Comparison of ENCODE assay signal across 8 cellular contexts in genomic region chr14:91177073-91177796, GRCh38.
DNase-seq lines count a peak whose midpoint lies in the region; ATAC-seq and TF ChIP-seq lines count a peak whose summit lies in the region.

No MANE protein-coding gene starts in this region.

- no peak overlapping the region for H3K4me3 ChIP-seq in dorsolateral prefrontal cortex

- no peaks in the 10 kb centered on the region for H3K27me3 ChIP-seq in dorsolateral prefrontal cortex

- TF ChIP-seq CTCF in dorsolateral prefrontal cortex (IDR thresholded peaks at IDR 0.05 in 54 of 56, conservative IDR thresholded peaks at IDR 0.05 in 2 of 56; ENCODE audit: low read depth in 1 of 56, partially characterized antibody in 56 of 56): peak in 55 of 56 donors; percentile 36 to 80 (median 68)

- DNase-seq in DMS114 treated with DMSO at 0.1 percent for 48 hours (lab: John Stamatoyannopoulos, UW; ENCODE audit: unreplicated experiment) (peak; percentile 53), NCI-H748 treated with DMSO at 0.1 percent for 48 hours (lab: John Stamatoyannopoulos, UW) (peak; percentile 87), dorsolateral prefrontal cortex (peak in 1 of 10 donors; percentile 39), midbrain (lab: John Stamatoyannopoulos, UW) (peak; percentile 62)
- peak; percentile 57 to 60 for DNase-seq in activated CD4-positive, alpha-beta T cell treated with anti-CD3 and anti-CD28 coated beads, Interleukin-2, amount 50 U/mL, for 4 hours
- peak; percentile 27 to 46 for DNase-seq in stimulated activated CD8-positive, alpha-beta memory T cell treated with anti-CD3 and anti-CD28 coated beads, Interleukin-7, amount 100 ng/mL, for 1 hour (ENCODE audit: low read depth in 2 of 2)

- ATAC-seq in HG03432 (IDR thresholded peaks at IDR 0.05; ENCODE audit: unreplicated experiment) (peak; percentile 56), HG02571 (IDR thresholded peaks at IDR 0.05; ENCODE audit: unreplicated experiment) (no peak)

- intact Hi-C loops in dorsolateral prefrontal cortex (cut with DNase I): loop anchor here (2.0 to 5.0 kb wide), 2 partner anchors 110 to 115 kb away; no protein-coding TSS in a partner anchor

- peak overlapping the region in 2 of 59 donors; percentile 25 to 61 for H3K27ac ChIP-seq in dorsolateral prefrontal cortex
